17 cellular contexts compared by ENCODE assay signal in the genomic region with DNA sequence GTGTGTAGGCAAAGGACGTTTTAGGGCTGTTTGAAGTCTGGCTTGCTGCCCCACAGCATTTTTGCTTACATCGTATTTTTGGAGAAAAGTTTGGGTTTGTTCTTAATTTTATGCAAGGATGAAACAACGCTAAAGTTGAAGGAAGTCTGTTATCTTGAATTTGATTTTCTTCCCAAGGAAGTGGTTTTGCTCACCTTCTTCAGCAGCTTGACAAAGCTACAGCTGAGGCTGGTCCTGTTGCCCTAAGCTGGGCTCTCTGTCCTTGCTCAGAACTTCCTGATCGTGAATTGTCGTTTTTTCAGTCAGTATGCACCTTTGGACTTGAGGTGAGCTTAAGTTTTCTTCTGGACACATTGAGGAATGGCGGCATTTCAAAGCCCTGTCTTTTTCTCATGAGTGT.
"Had no signal": no experiment of that assay in that cellular context is flagged by ENCODE, and none has a peak within 500 bp of the region (broad histone marks: within the 10 kb centered on the region; RNA-seq: fewer than 3 reads in every experiment).

No MANE protein-coding gene starts in this region.

- ATAC-seq: foreskin keratinocyte; naive thymus-derived CD8-positive, alpha-beta T cell; psoas muscle; sciatic nerve; stimulated activated naive B cell treated with anti-CD40 and anti-IgM and Interleukin-4, amounts not matched to agents 10 μg/mL and 1 μg/mL and 100 μg/mL, for 72 hours; stimulated activated naive CD8-positive, alpha-beta T cell treated with anti-CD3 and anti-CD28 coated beads, Interleukin-15, amount 100 ng/mL, for 72 hours had no signal

- H3K27ac Mint-ChIP-seq: dendritic cell treated with granulocyte-macrophage colony-stimulating factor and Interleukin-4, amounts not matched to agents 40 ng/mL and 50 ng/mL, for 4 days; stimulated activated naive B cell treated with anti-CD40 and anti-IgM and Interleukin-4, amounts not matched to agents 10 μg/mL and 1 μg/mL and 100 μg/mL, for 72 hours; stimulated activated naive CD8-positive, alpha-beta T cell treated with anti-CD3 and anti-CD28 coated beads, Interleukin-15, amount 100 ng/mL, for 72 hours had no signal

- H3K36me3 Mint-ChIP-seq: stimulated activated naive B cell treated with anti-CD40 and anti-IgM and Interleukin-4, amounts not matched to agents 10 μg/mL and 1 μg/mL and 100 μg/mL, for 72 hours had no signal

- H3K27ac ChIP-seq: foreskin keratinocyte, neutrophil, psoas muscle, spleen, testis, tibial nerve had no signal

- H3K4me3 Mint-ChIP-seq: dendritic cell treated with granulocyte-macrophage colony-stimulating factor and Interleukin-4, amounts not matched to agents 40 ng/mL and 50 ng/mL, for 4 days; stimulated activated naive B cell treated with anti-CD40 and anti-IgM and Interleukin-4, amounts not matched to agents 10 μg/mL and 1 μg/mL and 100 μg/mL, for 72 hours; stimulated activated naive CD8-positive, alpha-beta T cell treated with anti-CD3 and anti-CD28 coated beads, Interleukin-15, amount 100 ng/mL, for 72 hours had no signal

- DNase-seq: foreskin keratinocyte; hippocampal formation; kidney glomerular epithelial cell; naive thymus-derived CD8-positive, alpha-beta T cell; psoas muscle; retina; spleen; stimulated activated CD4-positive, alpha-beta T cell treated with anti-CD3 and anti-CD28 coated beads, Interleukin-2, amount 100 ng/mL, for 24 hours; stimulated activated CD4-positive, alpha-beta T cell treated with anti-CD3 and anti-CD28 coated beads, Interleukin-4, amount 100 ng/mL, for 4 hours; stimulated activated naive B cell treated with anti-CD40 and anti-IgM and Interleukin-4, amounts not matched to agents 10 μg/mL and 1 μg/mL and 100 μg/mL, for 72 hours; stimulated activated naive CD8-positive, alpha-beta T cell treated with anti-CD3 and anti-CD28 coated beads, Interleukin-15, amount 100 ng/mL, for 72 hours; testis had no signal

- H3K9me3 ChIP-seq: neutrophil, psoas muscle, spleen, testis, tibial nerve had no signal

- H3K36me3 ChIP-seq: neutrophil, spleen, tibial nerve had no signal

- H3K27me3 ChIP-seq: foreskin keratinocyte, testis, tibial nerve had no signal

- H3K4me1 ChIP-seq: foreskin keratinocyte, psoas muscle, spleen, testis had no signal

- FAIRE-seq: colon had no signal

- H3K4me1 Mint-ChIP-seq: stimulated activated naive B cell treated with anti-CD40 and anti-IgM and Interleukin-4, amounts not matched to agents 10 μg/mL and 1 μg/mL and 100 μg/mL, for 72 hours; stimulated activated naive CD8-positive, alpha-beta T cell treated with anti-CD3 and anti-CD28 coated beads, Interleukin-15, amount 100 ng/mL, for 72 hours had no signal

- H3K4me3 ChIP-seq: psoas muscle, spleen, testis, tibial nerve had no signal

- H3K9me3 Mint-ChIP-seq: dendritic cell treated with granulocyte-macrophage colony-stimulating factor and Interleukin-4, amounts not matched to agents 40 ng/mL and 50 ng/mL, for 4 days; stimulated activated naive CD8-positive, alpha-beta T cell treated with anti-CD3 and anti-CD28 coated beads, Interleukin-15, amount 100 ng/mL, for 72 hours had no signal
